ENCODE assay signal across 1 cellular context in genomic region chr11:10376061-10376460, GRCh38.
TF ChIP-seq lines count a peak whose summit lies in the region.

No MANE protein-coding gene starts in this region.

TF ChIP-seq in SK-N-SH, 30 proteins besides CTCF, POLR2A, EP300 and RAD21 (continued from another document):
- TF ChIP-seq MEF2A (IDR thresholded peaks at IDR 0.05; ENCODE audit: borderline replicate concordance, low read depth) (no peak), FOSL2 (IDR thresholded peaks at IDR 0.05; ENCODE audit: borderline replicate concordance, low read depth) (no peak), RFX5 (IDR thresholded peaks at IDR 0.05; ENCODE audit: low read length) (no peak)
- TF ChIP-seq, protein P1, sequence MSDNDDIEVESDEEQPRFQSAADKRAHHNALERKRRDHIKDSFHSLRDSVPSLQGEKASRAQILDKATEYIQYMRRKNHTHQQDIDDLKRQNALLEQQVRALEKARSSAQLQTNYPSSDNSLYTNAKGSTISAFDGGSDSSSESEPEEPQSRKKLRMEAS (IDR thresholded peaks at IDR 0.05; ENCODE audit: low read depth) = no peak
